8 cellular contexts compared by ENCODE assay signal in the genomic region with DNA sequence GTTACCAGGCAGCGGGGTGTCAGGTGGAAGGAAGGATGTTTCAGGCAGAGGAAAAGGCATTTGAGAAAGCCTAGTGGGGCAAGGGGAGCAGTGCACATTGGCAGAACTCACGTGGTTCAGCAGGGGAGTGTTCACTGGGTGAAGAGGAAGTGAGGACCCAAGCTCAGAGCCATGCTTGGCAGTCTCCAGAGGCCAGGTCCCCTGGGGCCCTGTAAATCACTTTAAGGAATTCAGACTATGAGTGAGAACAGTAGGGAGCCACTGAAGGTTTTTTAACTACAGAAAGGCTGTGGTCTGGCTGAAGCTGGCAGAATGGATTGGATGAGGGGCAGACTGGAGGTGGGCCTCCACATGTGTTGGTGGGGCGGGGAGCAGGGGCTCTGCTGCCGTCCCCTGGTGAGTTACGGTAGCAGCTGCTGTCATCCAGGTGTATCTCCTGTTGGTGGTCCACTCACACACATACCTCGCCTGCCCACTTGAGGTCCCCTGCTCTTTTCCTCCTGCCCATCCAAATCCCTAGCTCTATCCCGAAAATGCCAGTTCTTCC. TPM values are rescaled to one million over a fixed set of nuclear protein-coding genes. Genes with fewer than 3 reads are reported as not detected.
A peak's percentile ranks its signal among the peaks of the same experiment; 100 is the strongest.
DNase-seq lines count a peak whose midpoint lies in the region; ATAC-seq, FAIRE-seq and TF ChIP-seq lines count a peak whose summit lies in the region.

No MANE protein-coding gene starts in this region.

- TF ChIP-seq CTCF in sigmoid colon (IDR thresholded peaks at IDR 0.05): no peak

- intact Hi-C loops in sigmoid colon (cut with DNase I): no loop called here

- peaks cover 30% of the 10 kb centered on the region for H3K79me2 ChIP-seq in mesendoderm (ENCODE audit: control insufficient read depth, insufficient read depth, low read length)

- H3K79me1 ChIP-seq in mesendoderm (ENCODE audit: low read length): peaks cover 32% of the 10 kb centered on the region

- ATAC-seq in activated T-cell treated with anti-CD3 and anti-CD28 coated beads, Interleukin-2, amount 50 U/mL, for 4 hours: peak; percentile 46 to 66

- no peak overlapping the region for H2BK120ac ChIP-seq in mesendoderm (ENCODE audit: low read depth, low read length)

- no peak overlapping the region for H3K9ac ChIP-seq in mesendoderm (ENCODE audit: low read length)

- H3K4me3 ChIP-seq in H7 (ENCODE audit: insufficient read depth, low read depth, low read length) (no peak overlapping the region), mesendoderm (ENCODE audit: low read length) (no peak overlapping the region), sigmoid colon (no peak overlapping the region)

- FAIRE-seq in GM18507 (lab: Jason Lieb, UNC): peak; percentile 86

- H3K18ac ChIP-seq in mesendoderm (ENCODE audit: low read length): no peak overlapping the region

- no CpG with 5 or more reads among the region's 7 CpGs for WGBS in mesendoderm (ENCODE audit: extremely low coverage, insufficient coverage, low lambda C conversion rate)
- 64 to 88% methylated on average over 7 of the region's 7 CpGs for WGBS in sigmoid colon, 2 donors

- H3K4me1 Mint-ChIP-seq in activated T-cell treated with anti-CD3 and anti-CD28 coated beads, Interleukin-2, amount 50 U/mL, for 4 hours (ENCODE audit: low read depth): peaks cover 55% of the 10 kb centered on the region

- peak overlapping the region; percentile 51 for H3K56ac ChIP-seq in mesendoderm (ENCODE audit: low read length)

- peak overlapping the region; percentile 90 for H3K23ac ChIP-seq in mesendoderm (ENCODE audit: low read length)

- no peak overlapping the region for H3K4me2 ChIP-seq in mesendoderm (ENCODE audit: low read length)

- no peaks in the 10 kb centered on the region for H3K27me3 Mint-ChIP-seq in activated T-cell treated with anti-CD3 and anti-CD28 coated beads, Interleukin-2, amount 50 U/mL, for 4 hours (ENCODE audit: low read depth)

- DNase-seq in GM18507 (ENCODE audit: extremely low spot score, insufficient read length, low read depth) (peak; percentile 37), H7 (peak; percentile 65), LoVo (ENCODE audit: low spot score) (peak; percentile 19), mesendoderm (peak; percentile 97), HT-29 (ENCODE audit: low spot score) (no peak), NCI-H2227 (lab: John Stamatoyannopoulos, UW; ENCODE audit: unreplicated experiment) (no peak), sigmoid colon (no peak)
- no peak for DNase-seq in activated T-cell treated with anti-CD3 and anti-CD28 coated beads, Interleukin-2, amount 50 U/mL, for 4 hours

- no peak overlapping the region for H4K8ac ChIP-seq in mesendoderm (ENCODE audit: low read depth, low read length)

- peak overlapping the region; percentile 69 for H2BK5ac ChIP-seq in mesendoderm (ENCODE audit: low read length)

- no peak overlapping the region for H4K5ac ChIP-seq in mesendoderm (ENCODE audit: low read length)

- no peaks in the 10 kb centered on the region for H3K9me3 Mint-ChIP-seq in activated T-cell treated with anti-CD3 and anti-CD28 coated beads, Interleukin-2, amount 50 U/mL, for 4 hours

- no peak for TF ChIP-seq EP300 in sigmoid colon (IDR thresholded peaks at IDR 0.05)

- peaks cover 3% of the 10 kb centered on the region for H3K36me3 Mint-ChIP-seq in activated T-cell treated with anti-CD3 and anti-CD28 coated beads, Interleukin-2, amount 50 U/mL, for 4 hours (ENCODE audit: insufficient read depth)

- no peaks in the 10 kb centered on the region for H3K27me3 ChIP-seq in H7 (ENCODE audit: control insufficient read depth, insufficient read depth, low read length)
- no peaks in the 10 kb centered on the region for H3K27me3 ChIP-seq in mesendoderm (ENCODE audit: insufficient read depth, low read length, poor library complexity)
- no peaks in the 10 kb centered on the region for H3K27me3 ChIP-seq in sigmoid colon

- peaks cover 48% of the 10 kb centered on the region for H3K4me1 ChIP-seq in mesendoderm (ENCODE audit: control insufficient read depth, low read depth, low read length)
- H3K4me1 ChIP-seq in sigmoid colon: peaks cover 0 to 57% (median 43%) of the 10 kb centered on the region in 4 donors

- H2BK15ac ChIP-seq in mesendoderm (replicated peaks; ENCODE audit: low read depth): no peak overlapping the region

- peak overlapping the region; percentile 43 for H3K27ac ChIP-seq in mesendoderm (ENCODE audit: low read depth, low read length)
- H3K27ac ChIP-seq in sigmoid colon: no peak overlapping the region

- H2AK5ac ChIP-seq in mesendoderm (ENCODE audit: low read length): peak overlapping the region; percentile 79

- no peak overlapping the region for H3K4ac ChIP-seq in mesendoderm (ENCODE audit: low read depth, low read length)

- H3K36me3 ChIP-seq in H7 (replicated peaks; ENCODE audit: control insufficient read depth, insufficient read depth, low read length) (no peaks in the 10 kb centered on the region), mesendoderm (ENCODE audit: control insufficient read depth, insufficient read depth, low read length) (no peaks in the 10 kb centered on the region), sigmoid colon (no peaks in the 10 kb centered on the region)

- no peaks in the 10 kb centered on the region for H3K9me3 ChIP-seq in sigmoid colon

- no peak for TF ChIP-seq POLR2A in sigmoid colon (IDR thresholded peaks at IDR 0.05)

- H3K4me3 Mint-ChIP-seq in activated T-cell treated with anti-CD3 and anti-CD28 coated beads, Interleukin-2, amount 50 U/mL, for 4 hours: no peak overlapping the region

RNA-seq across cellular contexts. Expression of a gene that starts 5.1 kb away (rescaled TPM):
- 12.0 and 15.1 TPM in 2 replicates for total RNA-seq in H7 (2014; rRNA removed; shearing (Covaris generic))
- total RNA-seq in activated T-cell treated with anti-CD3 and anti-CD28 coated beads, Interleukin-2, amount 50 U/mL, for 4 hours: 10 to 100 TPM; 25.2 to 26.4 (median 26.3) TPM
- 13.1 TPM for polyA plus RNA-seq in mesendoderm (2013, experiment 1 of 2)
- 13.2 TPM for polyA plus RNA-seq in mesendoderm (2013, experiment 2 of 2)
- total RNA-seq in HT-29 (2014; rRNA removed; shearing (Covaris generic)): 12.7 and 13.5 TPM in 2 replicates
- total RNA-seq in sigmoid colon: 10 to 100 TPM; 21.3 to 35.2 (median 29.5) TPM
- polyA plus RNA-seq in sigmoid colon: 10 to 100 TPM in 2 of 3 donors, 1 to 10 TPM in 1; 9.6 to 24.6 (median 10.6) TPM

RNA-seq across cellular contexts. Expression of a gene that starts 7.2 kb away (rescaled TPM):
- 55.9 and 63.1 TPM in 2 replicates for total RNA-seq in H7 (2014; rRNA removed; shearing (Covaris generic))
- total RNA-seq in activated T-cell treated with anti-CD3 and anti-CD28 coated beads, Interleukin-2, amount 50 U/mL, for 4 hours: 10 to 100 TPM; 27.0 to 30.2 (median 29.5) TPM
- polyA plus RNA-seq in mesendoderm (2013, experiment 1 of 2): 19.9 TPM
- 18.6 TPM for polyA plus RNA-seq in mesendoderm (2013, experiment 2 of 2)
- 47.7 and 54.8 TPM in 2 replicates for total RNA-seq in HT-29 (2014; rRNA removed; shearing (Covaris generic))
- 10 to 100 TPM; 55.0 to 99.9 (median 77.4) TPM for total RNA-seq in sigmoid colon
- 10 to 100 TPM; 13.9 to 24.7 (median 18.6) TPM for polyA plus RNA-seq in sigmoid colon

Comparison
In these comparisons a context has a peak if more than half of its experiments do, and no peak if none do; other contexts are left out.
1. DNase-seq: peak in GM18507 (single experiment), H7 (single experiment), LoVo (single experiment) and mesendoderm (single experiment); none in activated T-cell treated with anti-CD3 and anti-CD28 coated beads, Interleukin-2, amount 50 U/mL, for 4 hours (single experiment), HT-29 (single experiment), NCI-H2227 (single experiment) and sigmoid colon (single experiment).